In genomic region chr17:65005858-65006257, GRCh38 we compare ENCODE assay signal across 26 cellular contexts. TPM values are rescaled to one million over a fixed set of nuclear protein-coding genes. Genes with fewer than 3 reads are reported as not detected.
DNase-seq lines count a peak whose midpoint lies in the region; ATAC-seq, FAIRE-seq and TF ChIP-seq lines count a peak whose summit lies in the region.
"Had no signal": no experiment of that assay in that cellular context is flagged by ENCODE, and none has a peak within 500 bp of the region (broad histone marks: within the 10 kb centered on the region; RNA-seq: fewer than 3 reads in every experiment).

No MANE protein-coding gene starts in this region.

- POLR2A ChIA-PET in GM10248 (lab: Yijun Ruan, JAX): no interaction called here
- POLR2A ChIA-PET in GM12878 (lab: Charles Lee): interaction anchor here (0.8 to 1.9 kb wide), 5 partner anchors 11 to 38 kb away, joined by 3 to 5 read pairs (median 4); no protein-coding TSS in a partner anchor

- H3K27me3 ChIP-seq in GM12878 (replicated peaks in 1 of 2; ENCODE audit: control insufficient read depth in 2 of 2, insufficient read depth in 2 of 2, low read length in 1 of 2) (no peaks in the 10 kb centered on the region), spleen (replicated peaks in 1 of 7) (no peaks in the 10 kb centered on the region), upper lobe of left lung (no peaks in the 10 kb centered on the region)
- H3K27me3 ChIP-seq: neural progenitor cell had no signal

- H3K4me3 ChIP-seq in GM12878 (no peak overlapping the region), spleen (peak overlapping the region in 1 of 8 donors; percentile 21), upper lobe of left lung (no peak overlapping the region)
- H3K4me3 ChIP-seq: GM23248, lung, neural progenitor cell, SK-N-MC had no signal

- DNase-seq in GM10248 (ENCODE audit: extremely low spot score): peak; percentile 47
- DNase-seq in GM19238 (ENCODE audit: insufficient read length, low spot score): peak; percentile 17
- no peak for DNase-seq in GM12878 (ENCODE audit: low read depth, low spot score)
- DNase-seq in spleen: no peak
- no peak for DNase-seq in NCI-H2227 treated with DMSO at 0.1 percent for 48 hours (lab: John Stamatoyannopoulos, UW)
- no peak for DNase-seq in upper lobe of left lung
- DNase-seq: activated CD4-positive, alpha-beta T cell treated with anti-CD3 and anti-CD28 coated beads, Interleukin-2, amount 10 ng/mL, durations not matched to agents 7 days and 5 days; activated gamma-delta T cell treated with Interleukin-2 at 50 U/mL for 16 hours; activated naive CD8-positive, alpha-beta T cell treated with anti-CD3 and anti-CD28 coated beads, Interleukin-2, amount 50 U/mL, for 24 hours; activated T-cell treated with anti-CD3 and anti-CD28 coated beads, Interleukin-2, amount 50 U/mL, for 24 hours; GM23248; Kasumi-1; kidney glomerular epithelial cell; NCI-H1436 treated with DMSO at 0.1 percent for 48 hours; NCI-H2107; NCI-H446; NCI-H774; right cardiac atrium; substantia nigra had no signal

- RAD21 ChIA-PET in GM12878 (lab: Charles Lee; ENCODE audit: unreplicated experiment): interaction anchor here (0.9 to 1.7 kb wide), 6 partner anchors 12 to 42 kb away, joined by 3 to 11 read pairs (median 4); no protein-coding TSS in a partner anchor

- no peak overlapping the region for H2AFZ ChIP-seq in GM12878 (ENCODE audit: control insufficient read depth, low read depth, low read length)
- H2AFZ ChIP-seq: GM23248, neural progenitor cell had no signal

- SMC1A ChIA-PET in GM12878 (lab: Charles Lee; ENCODE audit: uncharacterized antibody, unreplicated experiment): interaction anchor here (0.6 to 2.5 kb wide), 14 partner anchors 10 to 95 kb away, joined by 3 to 22 read pairs (median 4); no protein-coding TSS in a partner anchor

- peak overlapping the region; percentile 38; the same call in 1 of the 2 replicates for H3K4me2 ChIP-seq in GM12878 (ENCODE audit: control insufficient read depth, insufficient read depth)
- H3K4me2 ChIP-seq: neural progenitor cell had no signal

- peaks cover 14% of the 10 kb centered on the region for H3K79me2 ChIP-seq in GM12878 (ENCODE audit: control insufficient read depth, insufficient read depth, low read length)

- H3K27ac ChIP-seq in GM12878 (ENCODE audit: control insufficient read depth, insufficient read depth) (peak overlapping the region; percentile 50; the same call in 1 of the 2 replicates), spleen (peak overlapping the region in 7 of 8 donors; percentile 48 to 74 (median 67)), upper lobe of left lung (no peak overlapping the region)
- H3K27ac ChIP-seq: epithelial cell of prostate, GM23248, neural progenitor cell, SK-N-MC, VCaP had no signal

- in situ Hi-C loops in GM12878 (cut with MboI): no loop called here

- ATAC-seq in GM12878 (peak; percentile 82), HG03469 (IDR thresholded peaks at IDR 0.05; ENCODE audit: unreplicated experiment) (no peak), upper lobe of left lung (ENCODE audit: low FRiP score in 2 of 2) (no peak), GM21367 (IDR thresholded peaks at IDR 0.05; ENCODE audit: unreplicated experiment) (no peak)
- ATAC-seq: activated naive CD8-positive, alpha-beta T cell treated with anti-CD3 and anti-CD28 coated beads, Interleukin-2, amount 50 U/mL, for 24 hours; right cardiac atrium had no signal

- TF ChIP-seq CTCF in GM10248 (IDR thresholded peaks at IDR 0.05; ENCODE audit: control extremely low read depth, extremely low read depth, low read depth, missing control alignments): no peak
- TF ChIP-seq CTCF in GM12878 (IDR thresholded peaks at IDR 0.05 in 2 of 3, conservative IDR thresholded peaks at IDR 0.05 in 1 of 3; ENCODE audit: control insufficient read depth in 2 of 3, extremely low read depth in 1 of 3, insufficient read depth in 1 of 3, low read depth in 3 of 3, low read length in 3 of 3): no peak
- no peak for TF ChIP-seq CTCF in spleen (IDR thresholded peaks at IDR 0.05 in 8 of 11, conservative IDR thresholded peaks at IDR 0.05 in 3 of 11)
- TF ChIP-seq CTCF in upper lobe of left lung (IDR thresholded peaks at IDR 0.05): no peak

- CTCF ChIA-PET in GM10248 (lab: Yijun Ruan, JAX) (interaction anchor here (1.3 to 2.4 kb wide), 3 partner anchors 12 to 132 kb away, joined by 4 to 8 read pairs (median 4); partner anchors contain the start of gene RGS9), GM12878 (lab: Yijun Ruan, JAX) (interaction anchor here (1.4 to 1.6 kb wide), 2 partner anchors 15 to 94 kb away, joined by 5 to 6 read pairs; no protein-coding TSS in a partner anchor)

- intact Hi-C loops in GM12878 (cut with micrococcal nuclease; ENCODE audit: unreplicated experiment) (no loop called here), spleen (cut with DNase I; ENCODE audit: low total_unique reads) (no loop called here)

- no peak for TF ChIP-seq EP300 in GM12878 (IDR thresholded peaks at IDR 0.05; ENCODE audit: borderline replicate concordance in 1 of 2, control insufficient read depth in 1 of 2, low read depth in 2 of 2, low read length in 2 of 2)
- TF ChIP-seq EP300 in upper lobe of left lung (IDR thresholded peaks at IDR 0.05): no peak

- 43% methylated on average over 6 of the region's 6 CpGs for WGBS in GM12878 (ENCODE audit: insufficient coverage, insufficient replicate concordance, low lambda C conversion rate, missing lambda C conversion rate)
- 41 to 77% (median 57%) methylated on average over 6 of the region's 6 CpGs for WGBS in spleen, 5 donors
- WGBS in upper lobe of left lung, 2 donors: 85 to 91% methylated on average over 6 of the region's 6 CpGs

- BruUV-seq in GM12878 (replicated peaks; lab: Mats Ljungman, UMichigan): no TSS peak

- no peaks in the 10 kb centered on the region for H4K20me1 ChIP-seq in GM12878 (ENCODE audit: control insufficient read depth, insufficient read depth)

- no peak for TF ChIP-seq RAD21 in GM12878 (IDR thresholded peaks at IDR 0.05; ENCODE audit: insufficient read depth, low read depth, low read length)

- H3K36me3 ChIP-seq in GM12878 (ENCODE audit: control insufficient read depth in 2 of 2, insufficient read depth in 2 of 2, low read length in 1 of 2) (no peaks in the 10 kb centered on the region), spleen (peaks cover 0 to 18% (median 0%) of the 10 kb centered on the region in 6 donors), upper lobe of left lung (peaks cover 0 to 6% (median 0%) of the 10 kb centered on the region in 4 donors)
- H3K36me3 ChIP-seq: neural progenitor cell had no signal

- TF ChIP-seq POLR2A in GM12878 (IDR thresholded peaks at IDR 0.05; ENCODE audit: low read depth, low read length) (no peak), spleen (IDR thresholded peaks at IDR 0.05) (no peak), upper lobe of left lung (IDR thresholded peaks at IDR 0.05) (no peak)

- FAIRE-seq in GM12878 (lab: Jason Lieb, UNC): no peak

- no peak overlapping the region for H3K9ac ChIP-seq in GM12878 (ENCODE audit: control insufficient read depth, insufficient read depth, low read length)
- H3K9ac ChIP-seq: GM23248, neural progenitor cell had no signal

- H3K9me3 ChIP-seq in GM12878 (replicated peaks; ENCODE audit: control insufficient read depth, insufficient read depth, low read length): no peaks in the 10 kb centered on the region
- no peaks in the 10 kb centered on the region for H3K9me3 ChIP-seq in spleen
- H3K9me3 ChIP-seq in upper lobe of left lung: no peaks in the 10 kb centered on the region

- H3K4me1 ChIP-seq in GM12878 (ENCODE audit: control insufficient read depth, insufficient read depth, low read length) (peaks cover 23% of the 10 kb centered on the region), spleen (peaks cover 9 to 46% (median 26%) of the 10 kb centered on the region in 6 donors), upper lobe of left lung (peaks cover 6 to 15% (median 10%) of the 10 kb centered on the region in 4 donors)
- H3K4me1 ChIP-seq: neural progenitor cell had no signal

TF ChIP-seq in GM12878, 131 proteins besides CTCF, POLR2A, EP300 and RAD21 (continues in another document):
- TF ChIP-seq, protein P1, sequence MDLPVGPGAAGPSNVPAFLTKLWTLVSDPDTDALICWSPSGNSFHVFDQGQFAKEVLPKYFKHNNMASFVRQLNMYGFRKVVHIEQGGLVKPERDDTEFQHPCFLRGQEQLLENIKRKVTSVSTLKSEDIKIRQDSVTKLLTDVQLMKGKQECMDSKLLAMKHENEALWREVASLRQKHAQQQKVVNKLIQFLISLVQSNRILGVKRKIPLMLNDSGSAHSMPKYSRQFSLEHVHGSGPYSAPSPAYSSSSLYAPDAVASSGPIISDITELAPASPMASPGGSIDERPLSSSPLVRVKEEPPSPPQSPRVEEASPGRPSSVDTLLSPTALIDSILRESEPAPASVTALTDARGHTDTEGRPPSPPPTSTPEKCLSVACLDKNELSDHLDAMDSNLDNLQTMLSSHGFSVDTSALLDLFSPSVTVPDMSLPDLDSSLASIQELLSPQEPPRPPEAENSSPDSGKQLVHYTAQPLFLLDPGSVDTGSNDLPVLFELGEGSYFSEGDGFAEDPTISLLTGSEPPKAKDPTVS (IDR thresholded peaks at IDR 0.05; ENCODE audit: low read depth, low read length): no peak

RNA-seq across cellular contexts. Expression of gene GNA13, which starts 50.7 kb away (rescaled TPM):
- total RNA-seq in GM12878 (2013; cell fraction: nucleolus; rRNA removed): 62.4 and 63.0 TPM in 2 replicates
- total RNA-seq in GM12878 (2014; rRNA removed): 39.3 and 45.2 TPM in 2 replicates
- total RNA-seq in GM12878 (2014; rRNA removed; fragmentation: Illumina TruSeq; extraction: Trizol): 49.2 and 49.6 TPM in 2 replicates
- total RNA-seq in GM12878 (2021): 40.5 and 43.5 TPM in 2 replicates
- polyA plus RNA-seq in GM12878 (2011; ENCODE audit: low read depth): 20.1 TPM
- 59.7 and 85.8 TPM in 2 replicates for polyA plus RNA-seq in GM12878 (2011; rRNA removed)
- 21.1 and 27.1 TPM in 2 replicates for polyA plus RNA-seq in GM12878 (2011; cell fraction: cytosol; rRNA removed)
- polyA plus RNA-seq in GM12878 (2011; cell fraction: nucleus; rRNA removed): 17.5 and 21.7 TPM in 2 replicates
- polyA plus RNA-seq in GM12878 (2012): 30.6 and 42.6 TPM in 2 replicates
- polyA plus RNA-seq in GM12878 (2014; fragmentation: Illumina TruSeq; extraction: Trizol): 43.3 and 56.8 TPM in 2 replicates
- polyA plus RNA-seq in GM12878 (2014; fragmentation: Nextera tagmentation; extraction: Ambion mirVana): 10 to 100 TPM in 1 of 2 experiments, 1 to 10 TPM in 1; 9.8 to 10.9 TPM
- polyA plus RNA-seq in GM12878 (2014; rRNA removed): 22.7 and 26.4 TPM in 2 replicates
- 10 to 100 TPM; 31.4 to 33.6 TPM for polyA plus RNA-seq in GM12878 (2016; fragmentation: Nextera tagmentation; extraction: Ambion mirVana)
- 62.3 and 96.0 TPM in 2 replicates for polyA minus RNA-seq in GM12878 (2011; rRNA and poly(A)+ RNA removed)
- 26.6 and 28.0 TPM in 2 replicates for polyA minus RNA-seq in GM12878 (2011; cell fraction: cytosol; rRNA and poly(A)+ RNA removed)
- polyA minus RNA-seq in GM12878 (2011; cell fraction: nucleus; rRNA and poly(A)+ RNA removed): 15.1 and 23.2 TPM in 2 replicates
- total RNA-seq in spleen: 100 to 1,000 TPM in 3 of 7 donors, 10 to 100 TPM in 4; 69.5 to 125 (median 84.5) TPM
- 10 to 100 TPM; 20.5 to 37.5 (median 25.4) TPM for polyA plus RNA-seq in spleen
- total RNA-seq in upper lobe of left lung: 10 to 100 TPM; 33.7 to 56.4 (median 46.2) TPM

Comparison
In these comparisons a context has a peak if more than half of its experiments do, and no peak if none do; other contexts are left out.
1. DNase-seq: peak in GM10248 (single experiment) and GM19238 (single experiment); none in GM12878 (single experiment), spleen (single experiment), NCI-H2227 treated with DMSO at 0.1 percent for 48 hours (single experiment) and upper lobe of left lung (0 of 2).
2. H3K27ac ChIP-seq: peak in GM12878 (single experiment) and spleen (7 of 8); none in upper lobe of left lung (0 of 4).